ENCODE assay signal across 9 cellular contexts in the genomic region with DNA sequence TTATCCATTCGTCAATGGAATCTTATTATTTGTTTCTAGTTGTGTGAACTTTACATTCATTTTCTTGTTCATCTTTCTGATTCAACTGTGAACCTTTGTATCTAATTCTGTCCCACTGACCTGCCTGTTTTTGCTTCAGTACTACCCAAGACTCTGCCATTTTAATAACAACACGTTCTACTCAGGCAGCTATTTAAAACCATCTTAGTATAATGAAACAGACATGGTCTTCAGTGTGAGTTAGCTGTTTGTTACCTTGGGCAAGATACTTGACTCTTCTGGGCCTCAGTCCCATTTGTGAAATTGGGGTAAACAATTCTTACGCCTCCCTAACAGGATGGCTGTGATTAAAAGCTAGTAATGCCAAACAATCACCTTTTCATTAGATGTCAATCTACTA. TPM values are rescaled to one million over a fixed set of nuclear protein-coding genes. Genes with fewer than 3 reads are reported as not detected.
DNase-seq lines count a peak whose midpoint lies in the region; ATAC-seq, FAIRE-seq and TF ChIP-seq lines count a peak whose summit lies in the region.
"Had no signal": no experiment of that assay in that cellular context is flagged by ENCODE, and none has a peak within 500 bp of the region (broad histone marks: within the 10 kb centered on the region; RNA-seq: fewer than 3 reads in every experiment).

No MANE protein-coding gene starts in this region.

- H3K36me3 ChIP-seq in RWPE2 (ENCODE audit: low read depth) (peaks cover 51% of the 10 kb centered on the region), fibroblast of lung (ENCODE audit: control insufficient read depth, insufficient read depth, low read length) (peaks cover 1% of the 10 kb centered on the region)

- H3K4me1 ChIP-seq in RWPE2 (ENCODE audit: insufficient read depth, poor library complexity, severe bottlenecking) (peaks cover 14% of the 10 kb centered on the region), fibroblast of lung (ENCODE audit: control insufficient read depth, extremely low read depth, insufficient read depth, low read length) (peaks cover 3% of the 10 kb centered on the region)

- ATAC-seq in RWPE2 (ENCODE audit: low read depth) (no peak), GM21367 (IDR thresholded peaks at IDR 0.05; ENCODE audit: unreplicated experiment) (no peak)
- ATAC-seq: left colon had no signal

- H2AFZ ChIP-seq in fibroblast of lung (ENCODE audit: low read length) = no peak overlapping the region

- FAIRE-seq in GM19239 (lab: Jason Lieb, UNC) = peak; percentile 23

- H3K9ac ChIP-seq in fibroblast of lung (ENCODE audit: insufficient read depth, low read length) = no peak overlapping the region

- H3K4me2 ChIP-seq in fibroblast of lung (ENCODE audit: extremely low read depth, insufficient read depth, low read length) = peak overlapping the region; percentile 97

- H3K27ac ChIP-seq in RWPE2 (ENCODE audit: poor library complexity, severe bottlenecking) (no peak overlapping the region), fibroblast of lung (ENCODE audit: insufficient read depth, low read length) (no peak overlapping the region)

- intact Hi-C loops in posterior vena cava (cut with DNase I) = loop anchor here (5.0 to 10.0 kb wide), 2 partner anchors 51 to 53 kb away; partner anchors contain the start of gene C15orf40 (in 2 of the 2)

- H4K20me1 ChIP-seq in fibroblast of lung (ENCODE audit: control insufficient read depth, extremely low read depth, insufficient read depth, low read length) = peaks cover 5% of the 10 kb centered on the region

- H3K4me3 ChIP-seq in RWPE2 (ENCODE audit: severe bottlenecking) = peak overlapping the region; percentile 81
- H3K4me3 ChIP-seq in fibroblast of lung (replicated peaks in 1 of 4; ENCODE audit: control extremely low read depth in 1 of 4, insufficient read depth in 1 of 4, low read depth in 3 of 4, low read length in 4 of 4) = peak overlapping the region; percentile 87 to 95 (median 92)
- peak overlapping the region; percentile 92 for H3K4me3 ChIP-seq in retinal pigment epithelial cell (ENCODE audit: low read length)

- TF ChIP-seq CTCF in RWPE2 (IDR thresholded peaks at IDR 0.05; ENCODE audit: poor library complexity, severe bottlenecking) = no peak
- TF ChIP-seq CTCF in fibroblast of lung (conservative IDR thresholded peaks at IDR 0.05 in 1 of 2, IDR thresholded peaks at IDR 0.05 in 1 of 2; ENCODE audit: low read depth in 1 of 2, low read length in 2 of 2) = no peak
- TF ChIP-seq CTCF in retinal pigment epithelial cell (conservative IDR thresholded peaks at IDR 0.05; ENCODE audit: low read depth, low read length) = no peak

- H3K27me3 ChIP-seq in RWPE2 (ENCODE audit: insufficient read depth, poor library complexity, severe bottlenecking) (no peaks in the 10 kb centered on the region), fibroblast of lung (ENCODE audit: control insufficient read depth, insufficient read depth, low read length) (no peaks in the 10 kb centered on the region)

- H3K9me3 ChIP-seq in RWPE2 (ENCODE audit: severe bottlenecking) (no peaks in the 10 kb centered on the region), fibroblast of lung (ENCODE audit: control insufficient read depth, insufficient read depth, low read depth, low read length) (no peaks in the 10 kb centered on the region)

- DNase-seq in GM19239 (ENCODE audit: insufficient read length, low spot score) = no peak
- no peak for DNase-seq in RWPE2 (ENCODE audit: low spot score)
- DNase-seq in fibroblast of lung (ENCODE audit: low read depth in 2 of 2) = no peak
- no peak for DNase-seq in retinal pigment epithelial cell (ENCODE audit: low read depth)
- DNase-seq in posterior vena cava (ENCODE audit: low spot score) = no peak
- no peak for DNase-seq in NCI-H524 treated with DMSO at 0.1 percent for 48 hours (lab: John Stamatoyannopoulos, UW)
- DNase-seq in 8988T = no peak

- H3K79me2 ChIP-seq in fibroblast of lung (ENCODE audit: control insufficient read depth, insufficient read depth, low read length) = peaks cover 62% of the 10 kb centered on the region

RNA-seq across cellular contexts. Expression of gene BTBD1, which starts 1.6 kb away (rescaled TPM):
- total RNA-seq in fibroblast of lung = 93.2 and 105 TPM in 2 replicates
- 72.0 and 84.0 TPM in 2 replicates for polyA plus RNA-seq in fibroblast of lung
- polyA plus RNA-seq in fibroblast of lung (2012) = 54.1 and 56.7 TPM in 2 replicates
- polyA minus RNA-seq in fibroblast of lung (ENCODE audit: low replicate concordance) = 12.7 and 18.7 TPM in 2 replicates
- total RNA-seq in posterior vena cava = 10 to 100 TPM; 42.4 TPM

RNA-seq across cellular contexts. Expression of gene TM6SF1, which starts 42.0 kb away (rescaled TPM):
- total RNA-seq in fibroblast of lung (2.3 and 3.6 TPM in 2 replicates), posterior vena cava (1 to 10 TPM; 6.9 to 8.1 TPM)
- polyA plus RNA-seq in fibroblast of lung = 3.2 and 3.9 TPM in 2 replicates
- 2.7 and 3.6 TPM in 2 replicates for polyA plus RNA-seq in fibroblast of lung (2012)
- 1.0 and 4.2 TPM in 2 replicates for polyA minus RNA-seq in fibroblast of lung (ENCODE audit: low replicate concordance)

RNA-seq across cellular contexts. Expression of gene C15orf40, which starts 54.0 kb away (rescaled TPM):
- 8.0 and 12.6 TPM in 2 replicates for total RNA-seq in fibroblast of lung
- polyA plus RNA-seq in fibroblast of lung = 20.7 and 20.8 TPM in 2 replicates
- 28.1 and 35.1 TPM in 2 replicates for polyA plus RNA-seq in fibroblast of lung (2012)
- polyA minus RNA-seq in fibroblast of lung (ENCODE audit: low replicate concordance) = 14.0 and 39.5 TPM in 2 replicates
- 10 to 100 TPM; 11.0 to 13.0 TPM for total RNA-seq in posterior vena cava
